Comparison of ENCODE assay signal across 6 cellular contexts in genomic region chr14:24525877-24526620, GRCh38. TPM values are rescaled to one million over a fixed set of nuclear protein-coding genes. Genes with fewer than 3 reads are reported as not detected.
"Had no signal": no experiment of that assay in that cellular context is flagged by ENCODE, and none has a peak within 500 bp of the region (broad histone marks: within the 10 kb centered on the region; RNA-seq: fewer than 3 reads in every experiment).

No MANE protein-coding gene starts in this region.

RNA-seq across cellular contexts. Expression of gene CMA1, which starts 18.0 kb away (rescaled TPM):
- total RNA-seq: adrenal gland; MCF 10A; Peyer's patch; SJSA1; T-helper 1 cell treated with Interleukin-12 subunit alpha and Interleukin-12 subunit beta and Interleukin-4 antibody, amounts not matched to agents 30 ng/mL and 1 ng/mL, for 36 hours had no signal
- polyA plus RNA-seq: adrenal gland had no signal

RNA-seq across cellular contexts. Expression of gene CTSG, which starts 50.0 kb away (rescaled TPM):
- total RNA-seq: activated naive CD8-positive, alpha-beta T cell treated with anti-CD3 and anti-CD28 coated beads, Interleukin-2, amount 10 ng/mL, durations not matched to agents 7 days and 5 days; MCF 10A; SJSA1; T-helper 1 cell treated with Interleukin-12 subunit alpha and Interleukin-12 subunit beta and Interleukin-4 antibody, amounts not matched to agents 30 ng/mL and 1 ng/mL, for 36 hours had no signal
